In the genomic region with DNA sequence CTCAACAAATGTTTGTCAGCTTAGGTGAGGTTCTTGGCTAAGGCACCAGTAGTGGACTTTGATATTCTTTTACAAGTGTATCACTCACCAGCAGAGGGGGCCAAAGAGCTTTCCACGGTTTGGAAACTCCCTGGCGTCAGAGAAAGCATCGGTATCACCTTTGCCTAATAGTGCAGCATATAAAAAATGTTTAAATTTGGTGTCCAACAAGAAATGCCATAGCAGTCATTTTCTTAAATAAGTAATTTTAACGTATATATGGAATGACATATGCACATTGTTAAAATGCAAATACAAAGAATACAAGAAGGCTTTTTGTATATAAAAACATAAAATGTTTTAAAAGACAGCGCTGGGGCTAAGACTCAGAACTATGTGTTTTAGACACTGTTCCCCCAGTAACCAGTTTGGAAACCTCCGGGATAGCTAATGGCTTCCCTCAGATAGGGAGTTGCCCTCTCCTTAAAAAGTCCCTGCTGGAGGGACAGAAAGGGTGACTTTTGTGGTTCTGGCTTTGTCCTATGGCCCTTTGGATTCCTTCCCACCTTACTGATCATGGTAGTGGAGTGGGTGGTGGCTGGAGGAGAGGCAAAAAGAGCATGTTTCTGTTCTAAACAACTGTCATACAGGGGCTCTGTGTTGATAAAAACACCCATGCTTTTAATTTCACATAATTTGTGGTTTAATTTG, we compare ENCODE assay signal across 7 cellular contexts.
DNase-seq lines count a peak whose midpoint lies in the region; ATAC-seq and TF ChIP-seq lines count a peak whose summit lies in the region.

No MANE protein-coding gene starts in this region.

- DNase-seq in GM13977 (ENCODE audit: low spot score) = peak; percentile 42
- peak; percentile 35 for DNase-seq in NCI-H2196 treated with DMSO at 0.1 percent for 48 hours (lab: John Stamatoyannopoulos, UW; ENCODE audit: unreplicated experiment)
- DNase-seq in WTC11 (ENCODE audit: low spot score) = peak; percentile 85
- DNase-seq in cardiac fibroblast (ENCODE audit: low read depth in 2 of 2) = peak; percentile 92
- DNase-seq in kidney epithelial cell (ENCODE audit: low read depth) = peak; percentile 53
- peak; percentile 73 to 89 (median 81) for DNase-seq in stimulated activated CD4-positive, alpha-beta T cell treated with anti-CD3 and anti-CD28 coated beads, Interleukin-1b, Interleukin-23, amount 100 ng/mL, for 24 hours (ENCODE audit: low read depth in 4 of 4, low spot score in 1 of 4)

- H3K27me3 ChIP-seq in kidney epithelial cell (ENCODE audit: control insufficient read depth, insufficient read depth, low read length) = no peaks in the 10 kb centered on the region

- peak; percentile 63 for ATAC-seq in HG02973 (IDR thresholded peaks at IDR 0.05; ENCODE audit: unreplicated experiment)
- ATAC-seq in WTC11 = peak; percentile 75

- in situ Hi-C loops in GM13977 (cut with MboI; ENCODE audit: low pct_unique_long_range_greater_than_20kb, low sequenced_read_pairs, unreplicated experiment) = no loop called here

- CTCF ChIA-PET in WTC11 (lab: Charles Lee) = interaction anchor here (0.5 to 1.9 kb wide), 26 partner anchors 11 to 1162 kb away, joined by 3 to 14 read pairs (median 4); a partner anchor contains a TSS

- H3K4me1 Mint-ChIP-seq in WTC11 = peaks cover 20% of the 10 kb centered on the region

- TF ChIP-seq CTCF in GM13977 (IDR thresholded peaks at IDR 0.05; ENCODE audit: extremely low read depth, insufficient read depth, missing control alignments) (peak; percentile 69), WTC11 (IDR thresholded peaks at IDR 0.05) (peak; percentile 63), cardiac fibroblast (IDR thresholded peaks at IDR 0.05; ENCODE audit: low read depth, low read length) (peak; percentile 83), kidney epithelial cell (IDR thresholded peaks at IDR 0.05; ENCODE audit: insufficient read depth, low read length, poor library complexity, severe bottlenecking) (peak; percentile 73)

- no peak overlapping the region for H3K4me3 Mint-ChIP-seq in WTC11

- no peaks in the 10 kb centered on the region for H3K27me3 Mint-ChIP-seq in WTC11 (ENCODE audit: low read depth)

- H3K36me3 Mint-ChIP-seq in WTC11 = no peaks in the 10 kb centered on the region

- POLR2A ChIA-PET in WTC11 (lab: Charles Lee) = no interaction called here

- no peak overlapping the region for H3K27ac Mint-ChIP-seq in WTC11

- H3K9me3 Mint-ChIP-seq in WTC11 = no peaks in the 10 kb centered on the region

- H3K36me3 ChIP-seq in kidney epithelial cell (ENCODE audit: control insufficient read depth, insufficient read depth, low read length) = no peaks in the 10 kb centered on the region

- H3K4me3 ChIP-seq in cardiac fibroblast (replicated peaks in 1 of 2; ENCODE audit: low read depth in 2 of 2, low read length in 2 of 2) (no peak overlapping the region), kidney epithelial cell (ENCODE audit: low read depth, low read length) (no peak overlapping the region)

TF ChIP-seq in WTC11, 78 proteins besides CTCF, POLR2A, EP300 and RAD21:
- no peak for TF ChIP-seq TCF7 (CRISPR knock-in tag; IDR thresholded peaks at IDR 0.05; ENCODE audit: low read depth)
- TF ChIP-seq, protein P1, sequence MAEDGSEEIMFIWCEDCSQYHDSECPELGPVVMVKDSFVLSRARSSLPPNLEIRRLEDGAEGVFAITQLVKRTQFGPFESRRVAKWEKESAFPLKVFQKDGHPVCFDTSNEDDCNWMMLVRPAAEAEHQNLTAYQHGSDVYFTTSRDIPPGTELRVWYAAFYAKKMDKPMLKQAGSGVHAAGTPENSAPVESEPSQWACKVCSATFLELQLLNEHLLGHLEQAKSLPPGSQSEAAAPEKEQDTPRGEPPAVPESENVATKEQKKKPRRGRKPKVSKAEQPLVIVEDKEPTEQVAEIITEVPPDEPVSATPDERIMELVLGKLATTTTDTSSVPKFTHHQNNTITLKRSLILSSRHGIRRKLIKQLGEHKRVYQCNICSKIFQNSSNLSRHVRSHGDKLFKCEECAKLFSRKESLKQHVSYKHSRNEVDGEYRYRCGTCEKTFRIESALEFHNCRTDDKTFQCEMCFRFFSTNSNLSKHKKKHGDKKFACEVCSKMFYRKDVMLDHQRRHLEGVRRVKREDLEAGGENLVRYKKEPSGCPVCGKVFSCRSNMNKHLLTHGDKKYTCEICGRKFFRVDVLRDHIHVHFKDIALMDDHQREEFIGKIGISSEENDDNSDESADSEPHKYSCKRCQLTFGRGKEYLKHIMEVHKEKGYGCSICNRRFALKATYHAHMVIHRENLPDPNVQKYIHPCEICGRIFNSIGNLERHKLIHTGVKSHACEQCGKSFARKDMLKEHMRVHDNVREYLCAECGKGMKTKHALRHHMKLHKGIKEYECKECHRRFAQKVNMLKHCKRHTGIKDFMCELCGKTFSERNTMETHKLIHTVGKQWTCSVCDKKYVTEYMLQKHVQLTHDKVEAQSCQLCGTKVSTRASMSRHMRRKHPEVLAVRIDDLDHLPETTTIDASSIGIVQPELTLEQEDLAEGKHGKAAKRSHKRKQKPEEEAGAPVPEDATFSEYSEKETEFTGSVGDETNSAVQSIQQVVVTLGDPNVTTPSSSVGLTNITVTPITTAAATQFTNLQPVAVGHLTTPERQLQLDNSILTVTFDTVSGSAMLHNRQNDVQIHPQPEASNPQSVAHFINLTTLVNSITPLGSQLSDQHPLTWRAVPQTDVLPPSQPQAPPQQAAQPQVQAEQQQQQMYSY (CRISPR knock-in tag; IDR thresholded peaks at IDR 0.05) = no peak
- TF ChIP-seq, protein P2, sequence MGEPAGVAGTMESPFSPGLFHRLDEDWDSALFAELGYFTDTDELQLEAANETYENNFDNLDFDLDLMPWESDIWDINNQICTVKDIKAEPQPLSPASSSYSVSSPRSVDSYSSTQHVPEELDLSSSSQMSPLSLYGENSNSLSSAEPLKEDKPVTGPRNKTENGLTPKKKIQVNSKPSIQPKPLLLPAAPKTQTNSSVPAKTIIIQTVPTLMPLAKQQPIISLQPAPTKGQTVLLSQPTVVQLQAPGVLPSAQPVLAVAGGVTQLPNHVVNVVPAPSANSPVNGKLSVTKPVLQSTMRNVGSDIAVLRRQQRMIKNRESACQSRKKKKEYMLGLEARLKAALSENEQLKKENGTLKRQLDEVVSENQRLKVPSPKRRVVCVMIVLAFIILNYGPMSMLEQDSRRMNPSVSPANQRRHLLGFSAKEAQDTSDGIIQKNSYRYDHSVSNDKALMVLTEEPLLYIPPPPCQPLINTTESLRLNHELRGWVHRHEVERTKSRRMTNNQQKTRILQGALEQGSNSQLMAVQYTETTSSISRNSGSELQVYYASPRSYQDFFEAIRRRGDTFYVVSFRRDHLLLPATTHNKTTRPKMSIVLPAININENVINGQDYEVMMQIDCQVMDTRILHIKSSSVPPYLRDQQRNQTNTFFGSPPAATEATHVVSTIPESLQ (CRISPR knock-in tag; IDR thresholded peaks at IDR 0.05) = no peak
- TF ChIP-seq, protein P3, sequence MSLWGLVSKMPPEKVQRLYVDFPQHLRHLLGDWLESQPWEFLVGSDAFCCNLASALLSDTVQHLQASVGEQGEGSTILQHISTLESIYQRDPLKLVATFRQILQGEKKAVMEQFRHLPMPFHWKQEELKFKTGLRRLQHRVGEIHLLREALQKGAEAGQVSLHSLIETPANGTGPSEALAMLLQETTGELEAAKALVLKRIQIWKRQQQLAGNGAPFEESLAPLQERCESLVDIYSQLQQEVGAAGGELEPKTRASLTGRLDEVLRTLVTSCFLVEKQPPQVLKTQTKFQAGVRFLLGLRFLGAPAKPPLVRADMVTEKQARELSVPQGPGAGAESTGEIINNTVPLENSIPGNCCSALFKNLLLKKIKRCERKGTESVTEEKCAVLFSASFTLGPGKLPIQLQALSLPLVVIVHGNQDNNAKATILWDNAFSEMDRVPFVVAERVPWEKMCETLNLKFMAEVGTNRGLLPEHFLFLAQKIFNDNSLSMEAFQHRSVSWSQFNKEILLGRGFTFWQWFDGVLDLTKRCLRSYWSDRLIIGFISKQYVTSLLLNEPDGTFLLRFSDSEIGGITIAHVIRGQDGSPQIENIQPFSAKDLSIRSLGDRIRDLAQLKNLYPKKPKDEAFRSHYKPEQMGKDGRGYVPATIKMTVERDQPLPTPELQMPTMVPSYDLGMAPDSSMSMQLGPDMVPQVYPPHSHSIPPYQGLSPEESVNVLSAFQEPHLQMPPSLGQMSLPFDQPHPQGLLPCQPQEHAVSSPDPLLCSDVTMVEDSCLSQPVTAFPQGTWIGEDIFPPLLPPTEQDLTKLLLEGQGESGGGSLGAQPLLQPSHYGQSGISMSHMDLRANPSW (CRISPR knock-in tag; conservative IDR thresholded peaks at IDR 0.05; ENCODE audit: low read depth) = no peak
- TF ChIP-seq, protein P4, sequence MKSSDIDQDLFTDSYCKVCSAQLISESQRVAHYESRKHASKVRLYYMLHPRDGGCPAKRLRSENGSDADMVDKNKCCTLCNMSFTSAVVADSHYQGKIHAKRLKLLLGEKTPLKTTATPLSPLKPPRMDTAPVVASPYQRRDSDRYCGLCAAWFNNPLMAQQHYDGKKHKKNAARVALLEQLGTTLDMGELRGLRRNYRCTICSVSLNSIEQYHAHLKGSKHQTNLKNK (CRISPR knock-in tag; IDR thresholded peaks at IDR 0.05) = no peak

Comparison
In these comparisons a context has a peak if more than half of its experiments do, and no peak if none do; other contexts are left out.
1. DNase-seq: peak in every context shown above with its lines; median percentile 92 in cardiac fibroblast; 85 in WTC11; 81 in stimulated activated CD4-positive, alpha-beta T cell treated with anti-CD3 and anti-CD28 coated beads, Interleukin-1b, Interleukin-23, amount 100 ng/mL, for 24 hours; 53 in kidney epithelial cell; 42 in GM13977; 35 in NCI-H2196 treated with DMSO at 0.1 percent for 48 hours.